ENCODE assay signal across 9 cellular contexts in genomic region chr1:206921772-206922265, GRCh38. TPM values are rescaled to one million over a fixed set of nuclear protein-coding genes. Genes with fewer than 3 reads are reported as not detected.
DNase-seq lines count a peak whose midpoint lies in the region; ATAC-seq, FAIRE-seq and TF ChIP-seq lines count a peak whose summit lies in the region.
"Had no signal": no experiment of that assay in that cellular context is flagged by ENCODE, and none has a peak within 500 bp of the region (broad histone marks: within the 10 kb centered on the region; RNA-seq: fewer than 3 reads in every experiment).

TSS of gene FCMR (minus strand) at chr1:206921941. CDS start at chr1:206921854, 87 bp downstream.

- H3K4me3 ChIP-seq in CD4-positive, CD25-positive, alpha-beta regulatory T cell (ENCODE audit: low read depth, low read length) = peak within 1 kb of the TSS; percentile 98
- H3K4me3 ChIP-seq in HepG2 (replicated peaks in 1 of 3; ENCODE audit: insufficient read depth in 1 of 3, low read depth in 2 of 3, low read length in 3 of 3) (peak within 1 kb of the TSS in 1 of 3 experiments; percentile 11; a peak in 2 of 6 replicates), endodermal cell (ENCODE audit: low read length) (no peak within 1 kb of the TSS)

- peak within 1 kb of the TSS; percentile 70 for H3K4me2 ChIP-seq in HepG2 (ENCODE audit: low read depth, low read length)

- CTCF ChIA-PET in HepG2 (lab: Yijun Ruan, JAX; ENCODE audit: low intra/inter-chr PET ratio, low total read pairs) = no interaction called here

- POLR2A ChIA-PET in HepG2 (lab: Yijun Ruan, JAX) = no interaction called here

- peak; percentile 19 to 34 for ATAC-seq in CD4-positive, CD25-positive, alpha-beta regulatory T cell (ENCODE audit: low read depth in 2 of 2)
- ATAC-seq in GM19463 (IDR thresholded peaks at IDR 0.05; ENCODE audit: unreplicated experiment) = peak; percentile 14
- peak; percentile 58 for ATAC-seq in T-helper 17 cell
- no peak; the same call in 2 of the 3 replicates for ATAC-seq in HepG2
- no peak for ATAC-seq in HG02981 (IDR thresholded peaks at IDR 0.05; ENCODE audit: unreplicated experiment)

- TF ChIP-seq CTCF in HepG2 (CRISPR knock-in tag; IDR thresholded peaks at IDR 0.05) (no peak), endodermal cell (conservative IDR thresholded peaks at IDR 0.05) (no peak)

- no peak within 1 kb of the TSS for H3K27ac Mint-ChIP-seq in CD4-positive, CD25-positive, alpha-beta regulatory T cell
- H3K27ac Mint-ChIP-seq in T-helper 17 cell = no peak within 1 kb of the TSS
- no peak within 1 kb of the TSS for H3K27ac Mint-ChIP-seq in endodermal cell

- H3K27ac ChIP-seq in CD4-positive, CD25-positive, alpha-beta regulatory T cell (ENCODE audit: insufficient read depth, low read length, poor library complexity, severe bottlenecking) = peak within 1 kb of the TSS; percentile 86
- H3K27ac ChIP-seq in HepG2 (ENCODE audit: extremely low read length, insufficient read depth, low read length) (no peak within 1 kb of the TSS), endodermal cell (ENCODE audit: low read depth, low read length) (no peak within 1 kb of the TSS)
- H3K27ac ChIP-seq: VCaP had no signal

- no peak within 1 kb of the TSS for H3K4me3 Mint-ChIP-seq in CD4-positive, CD25-positive, alpha-beta regulatory T cell
- no peak within 1 kb of the TSS for H3K4me3 Mint-ChIP-seq in T-helper 17 cell
- no peak within 1 kb of the TSS for H3K4me3 Mint-ChIP-seq in endodermal cell

- no TSS peak for BruUV-seq in HepG2 (replicated peaks; lab: Mats Ljungman, UMichigan)

- H2AFZ ChIP-seq in HepG2 (ENCODE audit: low read length) = no peak within 1 kb of the TSS

- H3K27me3 Mint-ChIP-seq in CD4-positive, CD25-positive, alpha-beta regulatory T cell = no peaks in the 10 kb centered on the region
- no peaks in the 10 kb centered on the region for H3K27me3 Mint-ChIP-seq in T-helper 17 cell
- H3K27me3 Mint-ChIP-seq in endodermal cell (ENCODE audit: insufficient read depth) = peaks cover 5% of the 10 kb centered on the region

- TF ChIP-seq RAD21 in HepG2 (CRISPR knock-in tag; IDR thresholded peaks at IDR 0.05) = no peak

- peaks cover 24% of the 10 kb centered on the region for H3K36me3 ChIP-seq in CD4-positive, CD25-positive, alpha-beta regulatory T cell (ENCODE audit: control insufficient read depth, insufficient read depth, low read length)
- H3K36me3 ChIP-seq in HepG2 (replicated peaks in 1 of 2; ENCODE audit: control insufficient read depth in 1 of 2, insufficient read depth in 2 of 2, low read length in 2 of 2) (no peaks in the 10 kb centered on the region), endodermal cell (ENCODE audit: control insufficient read depth, insufficient read depth, low read length) (no peaks in the 10 kb centered on the region)

- no peaks in the 10 kb centered on the region for H3K9me3 ChIP-seq in CD4-positive, CD25-positive, alpha-beta regulatory T cell (ENCODE audit: control insufficient read depth in 2 of 2, low read length in 2 of 2)
- H3K9me3 ChIP-seq in T-helper 17 cell (ENCODE audit: control insufficient read depth, low read length, poor library complexity, severe bottlenecking) (no peaks in the 10 kb centered on the region), HepG2 (ENCODE audit: low read length) (no peaks in the 10 kb centered on the region), endodermal cell (ENCODE audit: control insufficient read depth, low read length) (no peaks in the 10 kb centered on the region)

- H3K9ac ChIP-seq in HepG2 (ENCODE audit: insufficient read depth, low read depth, low read length) = peak within 1 kb of the TSS; percentile 4; the same call in 1 of the 2 replicates
- H3K9ac ChIP-seq in endodermal cell (ENCODE audit: extremely low read depth, low read length, poor library complexity, severe bottlenecking) = no peak within 1 kb of the TSS

- intact Hi-C loops in HepG2 (cut with micrococcal nuclease; ENCODE audit: unreplicated experiment) = no loop called here

- H3K79me2 ChIP-seq in HepG2 (ENCODE audit: insufficient read depth, low read length) = no peaks in the 10 kb centered on the region

- no peaks in the 10 kb centered on the region for H4K20me1 ChIP-seq in HepG2 (ENCODE audit: insufficient read depth, low read length)

- H3K36me3 Mint-ChIP-seq in CD4-positive, CD25-positive, alpha-beta regulatory T cell = peaks cover 36% of the 10 kb centered on the region
- H3K36me3 Mint-ChIP-seq in T-helper 17 cell (ENCODE audit: low read depth) (peaks cover 14% of the 10 kb centered on the region), endodermal cell (ENCODE audit: low read depth) (no peaks in the 10 kb centered on the region)

- FAIRE-seq in HepG2 (lab: Jason Lieb, UNC) = no peak

- no peaks in the 10 kb centered on the region for H3K27me3 ChIP-seq in CD4-positive, CD25-positive, alpha-beta regulatory T cell (ENCODE audit: control insufficient read depth, insufficient read depth, low read length)
- H3K27me3 ChIP-seq in HepG2 (ENCODE audit: control insufficient read depth in 1 of 2, insufficient read depth in 2 of 2, low read length in 2 of 2) = peaks cover 0 to 1% of the 10 kb centered on the region in 2 experiments; a peak in 2 of 5 replicates
- peaks cover 6% of the 10 kb centered on the region for H3K27me3 ChIP-seq in endodermal cell (ENCODE audit: control insufficient read depth, insufficient read depth, low read length, poor library complexity, severe bottlenecking)

- DNase-seq in CD4-positive, CD25-positive, alpha-beta regulatory T cell = peak; percentile 32 to 90 (median 80)
- peak in 1 of 3 donors; percentile 26 for DNase-seq in T-helper 17 cell
- DNase-seq in HepG2 (ENCODE audit: low spot score) = peak; percentile 20
- DNase-seq in endodermal cell = no peak
- DNase-seq in G401 (ENCODE audit: low spot score) = no peak
- DNase-seq in NCI-H2107 treated with DMSO at 0.1 percent for 48 hours (lab: John Stamatoyannopoulos, UW; ENCODE audit: unreplicated experiment) = no peak

- H3K4me1 Mint-ChIP-seq in CD4-positive, CD25-positive, alpha-beta regulatory T cell = peaks cover 16 to 35% (median 17%) of the 10 kb centered on the region in 4 donors
- H3K4me1 Mint-ChIP-seq in T-helper 17 cell (peaks cover 38% of the 10 kb centered on the region), endodermal cell (no peaks in the 10 kb centered on the region)

- TF ChIP-seq POLR2A in HepG2 (IDR thresholded peaks at IDR 0.05; ENCODE audit: insufficient read depth in 1 of 2, low read depth in 2 of 2, low read length in 2 of 2) = no peak

- 1% methylated on average over 6 of the region's 7 CpGs for WGBS in HepG2 (ENCODE audit: low lambda C conversion rate)
- 86 to 87% methylated on average over 6 to 7 of the region's 7 CpGs for whole genome bisulfite sequencing in endodermal cell (ENCODE audit: insufficient coverage in 1 of 2, insufficient read length in 1 of 2), 2 experiments

- TF ChIP-seq EP300 in HepG2 (IDR thresholded peaks at IDR 0.05; ENCODE audit: low read depth in 2 of 2, low read length in 2 of 2) (no peak), HepG2 (CRISPR knock-in tag; IDR thresholded peaks at IDR 0.05; ENCODE audit: borderline replicate concordance) (no peak)

- in situ Hi-C loops in HepG2 (cut with HindIII; ENCODE audit: extremely low pct_ligation_motif_present, low pct_unique_long_range_greater_than_20kb) = loop anchor here (25.0 kb wide), 1 partner anchor 285 kb away; the partner anchor contains the start of gene DYRK3
- in situ Hi-C loops in G401 (cut with HindIII; ENCODE audit: low sequenced_read_pairs) = no loop called here

- peaks cover 71% of the 10 kb centered on the region for H3K4me1 ChIP-seq in CD4-positive, CD25-positive, alpha-beta regulatory T cell (ENCODE audit: control insufficient read depth, insufficient read depth, low read length, poor library complexity, severe bottlenecking)
- peaks cover 28% of the 10 kb centered on the region for H3K4me1 ChIP-seq in HepG2 (ENCODE audit: insufficient read depth, low read length)
- H3K4me1 ChIP-seq in endodermal cell (ENCODE audit: control insufficient read depth, insufficient read depth, low read length) = no peaks in the 10 kb centered on the region

- H3K9me3 Mint-ChIP-seq in CD4-positive, CD25-positive, alpha-beta regulatory T cell = peaks cover 0 to 2% (median 0%) of the 10 kb centered on the region in 7 donors
- no peaks in the 10 kb centered on the region for H3K9me3 Mint-ChIP-seq in endodermal cell

TF ChIP-seq in HepG2, 621 proteins besides CTCF, POLR2A, EP300 and RAD21 (continues in another document):
- no peak for TF ChIP-seq ZNF564 (CRISPR knock-in tag; IDR thresholded peaks at IDR 0.05)
- TF ChIP-seq WIZ (CRISPR knock-in tag; IDR thresholded peaks at IDR 0.05) = no peak
- TF ChIP-seq MIER3 (CRISPR knock-in tag; IDR thresholded peaks at IDR 0.05; ENCODE audit: borderline replicate concordance) = no peak

RNA-seq across cellular contexts. Expression of gene FCMR, which starts in this region (rescaled TPM):
- total RNA-seq in CD4-positive, CD25-positive, alpha-beta regulatory T cell = 393 TPM
- 100 to 1,000 TPM; 888 to 986 (median 949) TPM for polyA plus RNA-seq in CD4-positive, CD25-positive, alpha-beta regulatory T cell
- total RNA-seq in T-helper 17 cell = 100 to 1,000 TPM; 206 to 249 TPM
- total RNA-seq in HepG2 (2016; rRNA removed; fragmentation: Illumina TruSeq; extraction: Trizol) = not detected in 2 replicates
- not detected in 2 replicates for total RNA-seq in HepG2 (2016; cell fraction: cytosol; rRNA removed; fragmentation: Illumina TruSeq; extraction: Trizol; ENCODE audit: low read depth)
- not detected in 2 replicates for total RNA-seq in HepG2 (2016; cell fraction: insoluble cytoplasmic fraction; rRNA removed; fragmentation: Illumina TruSeq; extraction: Trizol)
- not detected in 2 replicates for total RNA-seq in HepG2 (2016; cell fraction: membrane; rRNA removed; fragmentation: Illumina TruSeq; extraction: Trizol)
- not detected in 2 replicates for total RNA-seq in HepG2 (2016; cell fraction: nucleus; rRNA removed; fragmentation: Illumina TruSeq; extraction: Trizol)
- 0.47 TPM in 1 of 2 replicates, not detected in the other for polyA plus RNA-seq in HepG2 (2011; rRNA removed)
- polyA plus RNA-seq in HepG2 (2011; cell fraction: cytosol; rRNA removed) = 0.10 TPM in 1 of 2 replicates, not detected in the other
- polyA plus RNA-seq in HepG2 (2011; cell fraction: nucleus; rRNA removed) = 0.10 TPM in 1 of 2 replicates, not detected in the other
- not detected in 2 replicates for polyA plus RNA-seq in HepG2 (2012)
- polyA plus RNA-seq in HepG2 (2016; cell fraction: cytosol; fragmentation: Illumina TruSeq; extraction: Trizol; ENCODE audit: low read depth) = not detected in 2 replicates
- polyA plus RNA-seq in HepG2 (2016; cell fraction: insoluble cytoplasmic fraction; fragmentation: Illumina TruSeq; extraction: Trizol; ENCODE audit: low read depth) = not detected in 2 replicates
- not detected in 2 replicates for polyA plus RNA-seq in HepG2 (2016; cell fraction: membrane; fragmentation: Illumina TruSeq; extraction: Trizol; ENCODE audit: low read depth)
- polyA plus RNA-seq in HepG2 (2016; cell fraction: nucleus; fragmentation: Illumina TruSeq; extraction: Trizol; ENCODE audit: insufficient read depth, low read depth) = not detected in 2 replicates
- 3.1 TPM in 1 of 2 replicates, not detected in the other for polyA minus RNA-seq in HepG2 (2011; rRNA and poly(A)+ RNA removed; ENCODE audit: low replicate concordance)
- polyA minus RNA-seq in HepG2 (2011; cell fraction: cytosol; rRNA and poly(A)+ RNA removed) = not detected in 2 replicates
- polyA minus RNA-seq in HepG2 (2011; cell fraction: nucleus; rRNA and poly(A)+ RNA removed) = not detected in 2 replicates
- total RNA-seq in endodermal cell = not detected
- not detected for polyA plus RNA-seq in endodermal cell (2013, experiment 1 of 2)
- not detected for polyA plus RNA-seq in endodermal cell (2013, experiment 2 of 2)
- total RNA-seq in G401 (2014; rRNA removed; shearing (Covaris generic)) = not detected in 2 replicates

Comparison
In these comparisons a context has a peak if more than half of its experiments do, and no peak if none do; other contexts are left out.
1. RNA of gene FCMR (total RNA-seq): 393 TPM in CD4-positive, CD25-positive, alpha-beta regulatory T cell (single experiment) and 206 to 249 TPM in T-helper 17 cell; not detected in endodermal cell, not detected in HepG2 and not detected in G401; every median in the first group is over 100 times any median in the second.
2. RNA of gene FCMR (polyA plus RNA-seq): 888 to 986 TPM in CD4-positive, CD25-positive, alpha-beta regulatory T cell; 0.10 to 0.47 TPM in HepG2; every median in the first group is over 100 times any median in the second.
3. ATAC-seq: peak in CD4-positive, CD25-positive, alpha-beta regulatory T cell (2 of 2), GM19463 (single experiment) and T-helper 17 cell (single experiment); none in HepG2 (single experiment) and HG02981 (single experiment).
4. DNase-seq: peak in CD4-positive, CD25-positive, alpha-beta regulatory T cell (3 of 3) and HepG2 (single experiment); none in endodermal cell (single experiment), G401 (single experiment) and NCI-H2107 treated with DMSO at 0.1 percent for 48 hours (single experiment).